Comparison of ENCODE assay signal across 29 cellular contexts in genomic region chr9:83420486-83420885, GRCh38.
"Had no signal": no experiment of that assay in that cellular context is flagged by ENCODE, and none has a peak within 500 bp of the region (broad histone marks: within the 10 kb centered on the region; RNA-seq: fewer than 3 reads in every experiment).

No MANE protein-coding gene starts in this region.

- H3K36me3 ChIP-seq: neural progenitor cell, ovary, right lobe of liver, sigmoid colon, spleen, suprapubic skin, tibial artery, transverse colon, upper lobe of right lung, uterus had no signal

- H3K9me3 ChIP-seq: ovary, psoas muscle, right lobe of liver, sigmoid colon, spleen, suprapubic skin, testis, tibial artery, transverse colon, upper lobe of right lung, uterus had no signal

- H3K27me3 ChIP-seq: neural progenitor cell, ovary, right lobe of liver, sigmoid colon, spleen, suprapubic skin, testis, tibial artery, transverse colon, upper lobe of right lung, uterus had no signal

- H3K4me1 ChIP-seq: neural progenitor cell, psoas muscle, right lobe of liver, sigmoid colon, suprapubic skin, tibial artery, uterus had no signal

- H3K4me3 ChIP-seq: neural progenitor cell, ovary, psoas muscle, right lobe of liver, sigmoid colon, skin epidermis, smooth muscle cell, spleen, suprapubic skin, testis, tibial artery, transverse colon, upper lobe of right lung, uterus had no signal

- H3K27ac ChIP-seq: neural progenitor cell, ovary, parathyroid adenoma, psoas muscle, right lobe of liver, sigmoid colon, skin epidermis, spleen, suprapubic skin, testis, tibial artery, transverse colon, upper lobe of right lung, uterus had no signal

- H2AFZ ChIP-seq: neural progenitor cell, parathyroid adenoma had no signal

- H3K4me2 ChIP-seq: neural progenitor cell, smooth muscle cell had no signal

- DNase-seq: natural killer cell; occipital lobe; ovary; posterior cingulate gyrus; psoas muscle; right cardiac atrium; right lobe of liver; sigmoid colon; spleen; stimulated activated CD4-positive, alpha-beta T cell treated with anti-CD3 and anti-CD28 coated beads, Interleukin-12 subunit alpha, Interleukin-12 subunit beta, amount 100 ng/mL, for 4 hours; stimulated activated CD4-positive, alpha-beta T cell treated with anti-CD3 and anti-CD28 coated beads, Interleukin-1b, Interleukin-23, amount 100 ng/mL, for 48 hours; stimulated activated CD4-positive, alpha-beta T cell treated with anti-CD3 and anti-CD28 coated beads, Interleukin-4, amount 100 ng/mL, for 1 hour; stimulated activated CD4-positive, alpha-beta T cell treated with anti-CD3 and anti-CD28 coated beads, Interleukin-4, amount 100 ng/mL, for 4 hours; stimulated activated CD8-positive, alpha-beta memory T cell treated with anti-CD3 and anti-CD28 coated beads, Interleukin-4, amount 100 ng/mL, for 48 hours; stimulated activated naive CD4-positive, alpha-beta T cell; stimulated activated naive CD8-positive, alpha-beta T cell treated with anti-CD3 and anti-CD28 coated beads, Interleukin-15, amount 100 ng/mL, for 72 hours; stimulated activated naive CD8-positive, alpha-beta T cell treated with anti-CD3 and anti-CD28 coated beads, Interleukin-15, Interleukin-2, amounts not matched to agents 100 U/mL and 50 U/mL, for 24 hours; substantia nigra; testis; tibial artery; transverse colon; upper lobe of right lung; uterus had no signal

- ATAC-seq: natural killer cell; psoas muscle; right cardiac atrium; right lobe of liver; stimulated activated memory B cell treated with anti-CD40 and anti-IgM and Interleukin-4, amounts not matched to agents 10 μg/mL and 1 μg/mL and 100 μg/mL, for 72 hours; stimulated activated naive CD8-positive, alpha-beta T cell treated with anti-CD3 and anti-CD28 coated beads, Interleukin-15, amount 100 ng/mL, for 72 hours; stimulated activated naive CD8-positive, alpha-beta T cell treated with anti-CD3 and anti-CD28 coated beads, Interleukin-15, Interleukin-2, amounts not matched to agents 100 U/mL and 50 U/mL, for 24 hours; upper lobe of right lung had no signal

- H3K9ac ChIP-seq: neural progenitor cell, parathyroid adenoma had no signal
